ENCODE assay signal across 17 cellular contexts in the genomic region with DNA sequence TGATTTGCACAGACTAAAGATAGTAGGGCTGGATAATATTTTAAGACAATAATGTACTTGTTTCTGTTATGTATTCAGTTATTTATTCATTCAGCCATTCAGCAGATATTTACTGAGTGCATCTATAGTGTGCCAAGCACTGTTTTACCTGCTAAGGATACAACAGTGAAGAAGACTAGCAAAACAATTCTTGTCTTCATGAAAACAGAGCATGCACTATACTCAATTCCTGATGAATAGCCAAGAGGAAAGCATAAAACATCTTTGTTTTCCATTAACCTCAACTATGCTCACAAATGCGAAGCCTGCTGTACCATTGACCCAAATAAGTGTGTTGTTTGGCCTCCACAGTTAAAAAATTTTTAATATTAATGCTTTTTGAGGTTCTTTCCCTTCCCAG.
A peak's percentile ranks its signal among the peaks of the same experiment; 100 is the strongest.
DNase-seq lines count a peak whose midpoint lies in the region; ATAC-seq and TF ChIP-seq lines count a peak whose summit lies in the region.
"Had no signal": no experiment of that assay in that cellular context is flagged by ENCODE, and none has a peak within 500 bp of the region (broad histone marks: within the 10 kb centered on the region; RNA-seq: fewer than 3 reads in every experiment).

No MANE protein-coding gene starts in this region.

- H3K4me1 Mint-ChIP-seq in effector memory CD8-positive, alpha-beta T cell (ENCODE audit: low read depth in 2 of 2) = no peaks in the 10 kb centered on the region
- H3K4me1 Mint-ChIP-seq: B cell had no signal

- H3K27ac Mint-ChIP-seq in effector memory CD8-positive, alpha-beta T cell = no peak overlapping the region
- H3K27ac Mint-ChIP-seq: B cell had no signal

- no peak overlapping the region for H3K4me3 ChIP-seq in RWPE2 (ENCODE audit: severe bottlenecking)

- H3K27me3 ChIP-seq in RWPE2 (ENCODE audit: insufficient read depth, poor library complexity, severe bottlenecking) (no peaks in the 10 kb centered on the region), foreskin keratinocyte (no peaks in the 10 kb centered on the region)

- no peaks in the 10 kb centered on the region for H3K9me3 ChIP-seq in RWPE2 (ENCODE audit: severe bottlenecking)

- ATAC-seq in RWPE2 (ENCODE audit: low read depth) (no peak), foreskin keratinocyte (no peak), sciatic nerve (peak; percentile 56), GM21786 (IDR thresholded peaks at IDR 0.05; ENCODE audit: unreplicated experiment) (no peak)
- no peak for ATAC-seq in effector memory CD8-positive, alpha-beta T cell (replicated peaks)
- ATAC-seq: Panc1 had no signal

- H3K4me1 ChIP-seq in RWPE2 (ENCODE audit: insufficient read depth, poor library complexity, severe bottlenecking) = peaks cover 26% of the 10 kb centered on the region
- peaks cover 21% of the 10 kb centered on the region for H3K4me1 ChIP-seq in foreskin keratinocyte

- peaks cover 0 to 9% of the 10 kb centered on the region in 2 donors for H3K27me3 Mint-ChIP-seq in effector memory CD8-positive, alpha-beta T cell
- H3K27me3 Mint-ChIP-seq: B cell had no signal

- peak overlapping the region; percentile 96 for H3K27ac ChIP-seq in RWPE2 (ENCODE audit: poor library complexity, severe bottlenecking)
- H3K27ac ChIP-seq in foreskin keratinocyte = peak overlapping the region; percentile 26
- H3K27ac ChIP-seq: KMS-11 had no signal

- H3K36me3 Mint-ChIP-seq in effector memory CD8-positive, alpha-beta T cell (ENCODE audit: insufficient read depth) = no peaks in the 10 kb centered on the region

- DNase-seq in COLO829 (ENCODE audit: low spot score) (peak; percentile 37), RWPE2 (ENCODE audit: low spot score) (no peak), foreskin keratinocyte (no peak), sciatic nerve (ENCODE audit: low spot score) (no peak), OCI-M2 (lab: John Stamatoyannopoulos, UW; ENCODE audit: unreplicated experiment) (no peak)
- no peak for DNase-seq in effector memory CD8-positive, alpha-beta T cell
- DNase-seq: DMS79 treated with DMSO at 0.1 percent for 48 hours; NCI-H1105; NCI-H146; NCI-H2029; NCI-H510A treated with DMSO at 0.1 percent for 48 hours; NCI-H748 treated with DMSO at 0.1 percent for 48 hours; NK-92 treated with Interleukin-12 subunit alpha and Interleukin-12 subunit beta, amount 100 ng/mL, for 24 hours had no signal

- peaks cover 0 to 11% of the 10 kb centered on the region in 2 donors for H3K9me3 Mint-ChIP-seq in effector memory CD8-positive, alpha-beta T cell

- TF ChIP-seq CTCF in RWPE2 (IDR thresholded peaks at IDR 0.05; ENCODE audit: poor library complexity, severe bottlenecking) = no peak
- no peak for TF ChIP-seq CTCF in foreskin keratinocyte (conservative IDR thresholded peaks at IDR 0.05)

- H3K36me3 ChIP-seq in RWPE2 (ENCODE audit: low read depth) = no peaks in the 10 kb centered on the region

- no peak overlapping the region for H3K4me3 Mint-ChIP-seq in effector memory CD8-positive, alpha-beta T cell
- H3K4me3 Mint-ChIP-seq: B cell had no signal

- intact Hi-C loops in sciatic nerve (cut with DNase I) = no loop called here
